Comparison of ENCODE assay signal across 7 cellular contexts in the genomic region with DNA sequence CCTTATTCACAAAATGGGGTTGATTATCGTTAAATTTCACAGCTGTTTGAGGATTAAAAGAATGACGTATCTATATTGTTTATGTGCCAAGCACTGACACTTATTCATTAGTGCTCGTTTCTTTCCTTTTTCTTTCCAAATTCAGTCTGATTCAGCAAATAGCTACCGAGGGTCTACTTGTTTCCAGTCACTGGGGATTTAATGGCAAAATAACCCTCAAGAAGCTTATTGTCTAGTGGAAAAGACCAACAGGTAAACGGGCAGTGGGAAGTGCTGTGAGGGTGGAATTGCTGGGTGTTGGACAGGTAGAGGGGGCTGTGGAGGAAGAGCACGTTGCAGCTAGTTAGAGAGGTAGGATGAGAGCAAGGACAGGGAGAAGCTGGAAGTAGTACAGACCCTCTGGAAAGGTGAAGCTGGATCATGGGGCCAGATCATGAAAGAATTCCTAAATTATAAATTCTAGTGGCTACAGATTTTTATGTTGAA. TPM values are rescaled to one million over a fixed set of nuclear protein-coding genes. Genes with fewer than 3 reads are reported as not detected.
DNase-seq lines count a peak whose midpoint lies in the region; ATAC-seq lines count a peak whose summit lies in the region.

No MANE protein-coding gene starts in this region.

- no peak for ATAC-seq in right cardiac atrium
- ATAC-seq in stimulated activated naive CD8-positive, alpha-beta T cell treated with anti-CD3 and anti-CD28 coated beads, Interleukin-15, amount 100 ng/mL, for 72 hours: no peak
- no peak for ATAC-seq in GM21515 (IDR thresholded peaks at IDR 0.05; ENCODE audit: unreplicated experiment)
- ATAC-seq in sciatic nerve: no peak

- H3K4me3 Mint-ChIP-seq in activated CD4-positive, alpha-beta memory T cell treated with anti-CD3 and anti-CD28 coated beads, Interleukin-2, amount 10 ng/mL, durations not matched to agents 7 days and 5 days: peak overlapping the region; percentile 58
- peak overlapping the region; percentile 56 to 75 for H3K4me3 Mint-ChIP-seq in stimulated activated naive CD8-positive, alpha-beta T cell treated with anti-CD3 and anti-CD28 coated beads, Interleukin-15, amount 100 ng/mL, for 72 hours

- DNase-seq in activated CD4-positive, alpha-beta memory T cell treated with anti-CD3 and anti-CD28 coated beads, Interleukin-2, amount 10 ng/mL, durations not matched to agents 7 days and 5 days: no peak
- DNase-seq in right cardiac atrium (no peak), posterior vena cava (ENCODE audit: low spot score) (no peak), sciatic nerve (ENCODE audit: low spot score) (no peak)
- DNase-seq in stimulated activated naive CD8-positive, alpha-beta T cell treated with anti-CD3 and anti-CD28 coated beads, Interleukin-15, amount 100 ng/mL, for 72 hours: no peak

- H3K27me3 Mint-ChIP-seq in activated CD4-positive, alpha-beta memory T cell treated with anti-CD3 and anti-CD28 coated beads, Interleukin-2, amount 10 ng/mL, durations not matched to agents 7 days and 5 days: peaks cover 42% of the 10 kb centered on the region
- H3K27me3 Mint-ChIP-seq in stimulated activated naive CD8-positive, alpha-beta T cell treated with anti-CD3 and anti-CD28 coated beads, Interleukin-15, amount 100 ng/mL, for 72 hours: peaks cover 28% of the 10 kb centered on the region

- peaks cover 23% of the 10 kb centered on the region for H3K4me1 Mint-ChIP-seq in activated CD4-positive, alpha-beta memory T cell treated with anti-CD3 and anti-CD28 coated beads, Interleukin-2, amount 10 ng/mL, durations not matched to agents 7 days and 5 days
- H3K4me1 Mint-ChIP-seq in stimulated activated naive CD8-positive, alpha-beta T cell treated with anti-CD3 and anti-CD28 coated beads, Interleukin-15, amount 100 ng/mL, for 72 hours: peaks cover 32% of the 10 kb centered on the region

- no peaks in the 10 kb centered on the region for H3K36me3 ChIP-seq in HUES48 (ENCODE audit: control insufficient read depth, insufficient read depth, low read length)

- intact Hi-C loops in right cardiac atrium (cut with DNase I) (loop anchor here in 3 of 4 donors (5.0 to 10.0 kb wide), 3 partner anchors 154 to 164 kb away; a partner anchor contains a TSS), posterior vena cava (cut with DNase I) (no loop called here), sciatic nerve (cut with DNase I) (no loop called here)

- H3K4me1 ChIP-seq in HUES48 (ENCODE audit: control insufficient read depth, insufficient read depth, low read length) (peaks cover 24% of the 10 kb centered on the region), right cardiac atrium (ENCODE audit: control insufficient read depth, insufficient read depth, low read length) (no peaks in the 10 kb centered on the region)

- H3K27ac ChIP-seq in HUES48 (ENCODE audit: low read depth, low read length) (no peak overlapping the region), right cardiac atrium (ENCODE audit: low read length) (no peak overlapping the region)

- WGBS in right cardiac atrium: 14% methylated on average over 6 of the region's 6 CpGs

- CTCF ChIA-PET in activated CD4-positive, alpha-beta memory T cell treated with anti-CD3 and anti-CD28 coated beads, Interleukin-2, amount 10 ng/mL, durations not matched to agents 7 days and 5 days (lab: Charles Lee): interaction anchor here (0.7 to 2.7 kb wide), 9 partner anchors 10 to 250 kb away, joined by 3 to 13 read pairs (median 7); no protein-coding TSS in a partner anchor

- POLR2A ChIA-PET in activated CD4-positive, alpha-beta memory T cell treated with anti-CD3 and anti-CD28 coated beads, Interleukin-2, amount 10 ng/mL, durations not matched to agents 7 days and 5 days (lab: Charles Lee): interaction anchor here (1.6 kb wide), 1 partner anchor 11 kb away, joined by 5 read pairs; no protein-coding TSS in a partner anchor

- H3K9ac ChIP-seq in HUES48 (ENCODE audit: low read depth, low read length): no peak overlapping the region

- no peaks in the 10 kb centered on the region for H3K36me3 Mint-ChIP-seq in activated CD4-positive, alpha-beta memory T cell treated with anti-CD3 and anti-CD28 coated beads, Interleukin-2, amount 10 ng/mL, durations not matched to agents 7 days and 5 days (ENCODE audit: low read depth)

- H3K27ac Mint-ChIP-seq in activated CD4-positive, alpha-beta memory T cell treated with anti-CD3 and anti-CD28 coated beads, Interleukin-2, amount 10 ng/mL, durations not matched to agents 7 days and 5 days: no peak overlapping the region
- H3K27ac Mint-ChIP-seq in stimulated activated naive CD8-positive, alpha-beta T cell treated with anti-CD3 and anti-CD28 coated beads, Interleukin-15, amount 100 ng/mL, for 72 hours: peak overlapping the region in 1 of 2 donors; percentile 10

- H3K27me3 ChIP-seq in HUES48 (ENCODE audit: control insufficient read depth, insufficient read depth, low read length) (peaks cover 3% of the 10 kb centered on the region), right cardiac atrium (ENCODE audit: control insufficient read depth, insufficient read depth) (no peaks in the 10 kb centered on the region)

- no peaks in the 10 kb centered on the region for H3K9me3 Mint-ChIP-seq in activated CD4-positive, alpha-beta memory T cell treated with anti-CD3 and anti-CD28 coated beads, Interleukin-2, amount 10 ng/mL, durations not matched to agents 7 days and 5 days
- H3K9me3 Mint-ChIP-seq in stimulated activated naive CD8-positive, alpha-beta T cell treated with anti-CD3 and anti-CD28 coated beads, Interleukin-15, amount 100 ng/mL, for 72 hours: no peaks in the 10 kb centered on the region

- H3K9me3 ChIP-seq in HUES48 (ENCODE audit: control insufficient read depth, insufficient read depth, low read length) (no peaks in the 10 kb centered on the region), right cardiac atrium (ENCODE audit: control insufficient read depth, low read length) (no peaks in the 10 kb centered on the region)

- peak overlapping the region; percentile 66 for H3K4me3 ChIP-seq in HUES48 (ENCODE audit: low read depth, low read length)
- H3K4me3 ChIP-seq in right cardiac atrium (ENCODE audit: low read length): peak overlapping the region; percentile 38

RNA-seq across cellular contexts. Expression of a gene that starts 48.3 kb away (rescaled TPM):
- 10 to 100 TPM; 79.0 to 80.0 TPM for total RNA-seq in activated CD4-positive, alpha-beta memory T cell treated with anti-CD3 and anti-CD28 coated beads, Interleukin-2, amount 10 ng/mL, durations not matched to agents 7 days and 5 days
- total RNA-seq in right cardiac atrium (10 to 100 TPM in 3 of 4 donors, 1 to 10 TPM in 1; 8.7 to 11.9 (median 11.7) TPM), posterior vena cava (10 to 100 TPM; 11.4 to 37.0 TPM), sciatic nerve (22.3 TPM)
- 6.2 TPM for polyA plus RNA-seq in right cardiac atrium

Comparison
In these comparisons a context has a peak if more than half of its experiments do, and no peak if none do; other contexts are left out.
1. intact Hi-C loops: an anchor here in right cardiac atrium (5.0 to 10.0 kb wide); none called in posterior vena cava and sciatic nerve.